Comparison of ENCODE assay signal across 9 cellular contexts in genomic region chr22:19891350-19892248, GRCh38. TPM values are rescaled to one million over a fixed set of nuclear protein-coding genes. Genes with fewer than 3 reads are reported as not detected.
DNase-seq lines count a peak whose midpoint lies in the region; ATAC-seq, FAIRE-seq and TF ChIP-seq lines count a peak whose summit lies in the region.
"Had no signal": no experiment of that assay in that cellular context is flagged by ENCODE, and none has a peak within 500 bp of the region (broad histone marks: within the 10 kb centered on the region; RNA-seq: fewer than 3 reads in every experiment).

No MANE protein-coding gene starts in this region.

- DNase-seq in GM12892 (ENCODE audit: insufficient read length) (peak; percentile 81), kidney epithelial cell (ENCODE audit: low read depth) (peak; percentile 69), dorsolateral prefrontal cortex (no peak)
- DNase-seq in activated naive CD8-positive, alpha-beta T cell treated with anti-CD3 and anti-CD28 coated beads, Interleukin-2, amount 10 ng/mL, durations not matched to agents 7 days and 5 days = peak; percentile 67
- peak; percentile 66 to 70 (median 68) for DNase-seq in stimulated activated CD4-positive, alpha-beta T cell treated with anti-CD3 and anti-CD28 coated beads, TNF-alpha, amount 100 ng/mL, for 1 hour (ENCODE audit: low read depth in 3 of 3, low spot score in 1 of 3)

- H3K4me2 ChIP-seq in Loucy (ENCODE audit: low read depth, low read length, poor library complexity, severe bottlenecking) = peak overlapping the region; percentile 92
- H3K4me2 ChIP-seq in SU-DHL-6 (ENCODE audit: low read depth, low read length, poor library complexity, severe bottlenecking) = peak overlapping the region; percentile 69

- H3K27me3 Mint-ChIP-seq in activated naive CD8-positive, alpha-beta T cell treated with anti-CD3 and anti-CD28 coated beads, Interleukin-2, amount 10 ng/mL, durations not matched to agents 7 days and 5 days = no peaks in the 10 kb centered on the region

- H3K9me2 ChIP-seq in Loucy (replicated peaks; ENCODE audit: low read depth, low read length) (no peaks in the 10 kb centered on the region), SU-DHL-6 (replicated peaks; ENCODE audit: insufficient read depth, low read length) (no peaks in the 10 kb centered on the region)

- peaks cover 18% of the 10 kb centered on the region; the same call in 1 of the 2 replicates for H3K79me2 ChIP-seq in Loucy (ENCODE audit: insufficient read depth, low read length)
- no peaks in the 10 kb centered on the region for H3K79me2 ChIP-seq in SU-DHL-6 (ENCODE audit: insufficient read depth, low read length)

- no peaks in the 10 kb centered on the region for H3K9me3 ChIP-seq in Loucy (ENCODE audit: insufficient read depth, low read depth, low read length)
- no peaks in the 10 kb centered on the region for H3K9me3 ChIP-seq in SU-DHL-6 (ENCODE audit: insufficient read depth, low read length)
- H3K9me3 ChIP-seq: adrenal gland had no signal

- FAIRE-seq in GM12892 (lab: Jason Lieb, UNC) = peak; percentile 73

- no peaks in the 10 kb centered on the region for H3K9me3 Mint-ChIP-seq in activated naive CD8-positive, alpha-beta T cell treated with anti-CD3 and anti-CD28 coated beads, Interleukin-2, amount 10 ng/mL, durations not matched to agents 7 days and 5 days

- H3K4me1 Mint-ChIP-seq in activated naive CD8-positive, alpha-beta T cell treated with anti-CD3 and anti-CD28 coated beads, Interleukin-2, amount 10 ng/mL, durations not matched to agents 7 days and 5 days = peaks cover 39% of the 10 kb centered on the region

- H3F3A ChIP-seq in Loucy (ENCODE audit: low read depth) (peaks cover 21% of the 10 kb centered on the region), SU-DHL-6 (ENCODE audit: insufficient read depth) (peaks cover 8% of the 10 kb centered on the region; the same call in 1 of the 2 replicates)

- H3K27ac ChIP-seq in SU-DHL-6 (ENCODE audit: low read depth, low read length) (peak overlapping the region; percentile 97), dorsolateral prefrontal cortex (peak overlapping the region in 24 of 59 donors; percentile 3 to 71 (median 44))

- H3K4me1 ChIP-seq in Loucy (ENCODE audit: insufficient read depth, low read length, poor library complexity, severe bottlenecking) = peaks cover 77% of the 10 kb centered on the region
- H3K4me1 ChIP-seq: adrenal gland had no signal

- H3K36me3 ChIP-seq in Loucy (ENCODE audit: insufficient read depth, low read length) = no peaks in the 10 kb centered on the region
- H3K36me3 ChIP-seq in SU-DHL-6 (ENCODE audit: low read length) = no peaks in the 10 kb centered on the region
- no peaks in the 10 kb centered on the region for H3K36me3 ChIP-seq in kidney epithelial cell (ENCODE audit: control insufficient read depth, insufficient read depth, low read length)

- H3K9ac ChIP-seq in Loucy (ENCODE audit: low read depth, low read length, poor library complexity, severe bottlenecking) (peak overlapping the region; percentile 90), SU-DHL-6 (ENCODE audit: low read length) (peak overlapping the region; percentile 53)

- H3K4me3 ChIP-seq in Loucy (ENCODE audit: low read length, poor library complexity, severe bottlenecking) (peak overlapping the region; percentile 66), SU-DHL-6 (ENCODE audit: insufficient read depth, low read length, poor library complexity, severe bottlenecking) (no peak overlapping the region), kidney epithelial cell (ENCODE audit: low read depth, low read length) (no peak overlapping the region), dorsolateral prefrontal cortex (no peak overlapping the region)
- H3K4me3 ChIP-seq: adrenal gland had no signal

- H3K27me3 ChIP-seq in Loucy (ENCODE audit: insufficient read depth, low read length, poor library complexity, severe bottlenecking) = no peaks in the 10 kb centered on the region
- H3K27me3 ChIP-seq in SU-DHL-6 (ENCODE audit: low read length) = no peaks in the 10 kb centered on the region
- H3K27me3 ChIP-seq in kidney epithelial cell (ENCODE audit: control insufficient read depth, insufficient read depth, low read length) = no peaks in the 10 kb centered on the region
- no peaks in the 10 kb centered on the region for H3K27me3 ChIP-seq in dorsolateral prefrontal cortex
- H3K27me3 ChIP-seq: adrenal gland had no signal

- no peaks in the 10 kb centered on the region for H3K36me3 Mint-ChIP-seq in activated naive CD8-positive, alpha-beta T cell treated with anti-CD3 and anti-CD28 coated beads, Interleukin-2, amount 10 ng/mL, durations not matched to agents 7 days and 5 days

- peak overlapping the region; percentile 92 for H3K27ac Mint-ChIP-seq in activated naive CD8-positive, alpha-beta T cell treated with anti-CD3 and anti-CD28 coated beads, Interleukin-2, amount 10 ng/mL, durations not matched to agents 7 days and 5 days

- H2AFZ ChIP-seq in Loucy (ENCODE audit: low read length) (no peak overlapping the region), SU-DHL-6 (ENCODE audit: low read depth, low read length, severe bottlenecking) (peak overlapping the region; percentile 91)

- intact Hi-C loops in dorsolateral prefrontal cortex (cut with DNase I) = no loop called here

- POLR2A ChIA-PET in activated naive CD8-positive, alpha-beta T cell treated with anti-CD3 and anti-CD28 coated beads, Interleukin-2, amount 10 ng/mL, durations not matched to agents 7 days and 5 days (lab: Charles Lee) = interaction anchor here (0.7 to 3.0 kb wide), 9 partner anchors 9 to 161 kb away, joined by 3 to 30 read pairs (median 5); partner anchors contain the start of genes GNB1L and RTL10

- TF ChIP-seq CTCF in Loucy (conservative IDR thresholded peaks at IDR 0.05; ENCODE audit: low read length) (peak; percentile 48), SU-DHL-6 (IDR thresholded peaks at IDR 0.05; ENCODE audit: insufficient read depth, low read length, poor library complexity, severe bottlenecking) (no peak), kidney epithelial cell (IDR thresholded peaks at IDR 0.05; ENCODE audit: insufficient read depth, low read length, poor library complexity, severe bottlenecking) (no peak), dorsolateral prefrontal cortex (IDR thresholded peaks at IDR 0.05 in 54 of 56, conservative IDR thresholded peaks at IDR 0.05 in 2 of 56; ENCODE audit: low read depth in 1 of 56, partially characterized antibody in 56 of 56) (no peak)

- H4K20me1 ChIP-seq in Loucy (ENCODE audit: insufficient read depth, low read length, poor library complexity, severe bottlenecking) (no peaks in the 10 kb centered on the region), SU-DHL-6 (ENCODE audit: low read depth, low read length) (no peaks in the 10 kb centered on the region)

- ATAC-seq in activated naive CD8-positive, alpha-beta T cell treated with anti-CD3 and anti-CD28 coated beads, Interleukin-2, amount 10 ng/mL, durations not matched to agents 7 days and 5 days (ENCODE audit: low read depth) = peak; percentile 85
- ATAC-seq in HG03571 (IDR thresholded peaks at IDR 0.05; ENCODE audit: unreplicated experiment) = no peak

- H3K4me3 Mint-ChIP-seq in activated naive CD8-positive, alpha-beta T cell treated with anti-CD3 and anti-CD28 coated beads, Interleukin-2, amount 10 ng/mL, durations not matched to agents 7 days and 5 days = peak overlapping the region; percentile 82

- TF ChIP-seq POLR2A in GM12892 (IDR thresholded peaks at IDR 0.05; ENCODE audit: low read depth, low read length) = no peak

RNA-seq across cellular contexts. Expression of gene GNB1L, which starts 36.9 kb away (rescaled TPM):
- polyA plus RNA-seq in GM12892 (2012; ENCODE audit: missing spikeins) = 1.6 TPM
- total RNA-seq in activated naive CD8-positive, alpha-beta T cell treated with anti-CD3 and anti-CD28 coated beads, Interleukin-2, amount 10 ng/mL, durations not matched to agents 7 days and 5 days = 10 to 100 TPM; 11.9 to 12.7 TPM
- total RNA-seq in kidney epithelial cell = 7.0 and 9.0 TPM in 2 replicates
- 10 to 100 TPM in 25 of 120 experiments, 1 to 10 TPM in 95; 4.8 to 17.5 (median 8.3) TPM for total RNA-seq in dorsolateral prefrontal cortex

RNA-seq across cellular contexts. Expression of gene RTL10, which starts 36.9 kb away (rescaled TPM):
- polyA plus RNA-seq in GM12892 (2012; ENCODE audit: missing spikeins) = 5.6 TPM
- 10 to 100 TPM; 18.4 to 18.9 TPM for total RNA-seq in activated naive CD8-positive, alpha-beta T cell treated with anti-CD3 and anti-CD28 coated beads, Interleukin-2, amount 10 ng/mL, durations not matched to agents 7 days and 5 days
- total RNA-seq in kidney epithelial cell (10.9 and 12.6 TPM in 2 replicates), dorsolateral prefrontal cortex (10 to 100 TPM; 15.9 to 53.5 (median 30.1) TPM)

RNA-seq across cellular contexts. Expression of gene COMT, which starts 50.0 kb away (rescaled TPM):
- polyA plus RNA-seq in GM12892 (2012; ENCODE audit: missing spikeins) = 34.5 TPM
- total RNA-seq in activated naive CD8-positive, alpha-beta T cell treated with anti-CD3 and anti-CD28 coated beads, Interleukin-2, amount 10 ng/mL, durations not matched to agents 7 days and 5 days = 10 to 100 TPM; 68.6 to 70.0 TPM
- total RNA-seq in kidney epithelial cell (371 and 403 TPM in 2 replicates), dorsolateral prefrontal cortex (100 to 1,000 TPM in 87 of 120 experiments, 10 to 100 TPM in 33; 72.4 to 193 (median 113) TPM)

RNA-seq across cellular contexts. Expression of gene TXNRD2, which starts 50.0 kb away (rescaled TPM):
- polyA plus RNA-seq in GM12892 (2012; ENCODE audit: missing spikeins) = 10.2 TPM
- total RNA-seq in activated naive CD8-positive, alpha-beta T cell treated with anti-CD3 and anti-CD28 coated beads, Interleukin-2, amount 10 ng/mL, durations not matched to agents 7 days and 5 days = 10 to 100 TPM; 20.7 to 20.8 TPM
- total RNA-seq in kidney epithelial cell (30.0 and 50.4 TPM in 2 replicates), dorsolateral prefrontal cortex (10 to 100 TPM; 24.8 to 48.9 (median 32.2) TPM)

Comparison
In these comparisons a context has a peak if more than half of its experiments do, and no peak if none do; other contexts are left out.
1. DNase-seq: peak in GM12892 (single experiment), activated naive CD8-positive, alpha-beta T cell treated with anti-CD3 and anti-CD28 coated beads, Interleukin-2, amount 10 ng/mL, durations not matched to agents 7 days and 5 days (single experiment), kidney epithelial cell (single experiment) and stimulated activated CD4-positive, alpha-beta T cell treated with anti-CD3 and anti-CD28 coated beads, TNF-alpha, amount 100 ng/mL, for 1 hour (3 of 3); none in dorsolateral prefrontal cortex (0 of 10).